ENCODE assay signal across 7 cellular contexts in genomic region chr9:62863329-62863728, GRCh38.
DNase-seq lines count a peak whose midpoint lies in the region; ATAC-seq, FAIRE-seq and TF ChIP-seq lines count a peak whose summit lies in the region.
"Not testable (repeated sequence)": the region's sequence is repeated elsewhere in the genome, so short reads cannot be mapped to it uniquely, and the experiment has no call there.

No MANE protein-coding gene starts in this region.

- not testable (repeated sequence) for H3K27me3 ChIP-seq in HCT116 (ENCODE audit: insufficient read depth, low read length)
- peaks cover 9 to 58% (median 36%) of the 10 kb centered on the region in 4 experiments for H3K27me3 ChIP-seq in H1 (replicated peaks in 1 of 4; ENCODE audit: control insufficient read depth in 3 of 4, extremely low read depth in 1 of 4, insufficient read depth in 3 of 4, low read length in 3 of 4)
- peaks cover 3 to 57% (median 20%) of the 10 kb centered on the region in 7 donors for H3K27me3 ChIP-seq in spleen (replicated peaks in 1 of 7)

- POLR2A ChIA-PET in HCT116 (lab: Charles Lee); H1 (lab: Charles Lee; ENCODE audit: partially characterized antibody): not testable (repeated sequence)

- not testable (repeated sequence) for H3K9me3 ChIP-seq in HCT116 (ENCODE audit: control insufficient read depth in 1 of 2, insufficient read depth in 1 of 2, low read depth in 1 of 2, low read length in 2 of 2); H1 (ENCODE audit: insufficient read depth in 2 of 2, low read depth in 1 of 2, low read length in 1 of 2); spleen

- not testable (repeated sequence) for TF ChIP-seq CTCF in HCT116 (IDR thresholded peaks at IDR 0.05 in 2 of 3, conservative IDR thresholded peaks at IDR 0.05 in 1 of 3; ENCODE audit: borderline replicate concordance in 1 of 3, insufficient read depth in 1 of 3, low read depth in 2 of 3, low read length in 2 of 3); VCaP (conservative IDR thresholded peaks at IDR 0.05); H1 (IDR thresholded peaks at IDR 0.05; ENCODE audit: control extremely low read depth in 1 of 3, insufficient read depth in 1 of 3, low read depth in 1 of 3, low read length in 3 of 3); spleen (IDR thresholded peaks at IDR 0.05 in 8 of 11, conservative IDR thresholded peaks at IDR 0.05 in 3 of 11)

- H3K14ac ChIP-seq in H1 (ENCODE audit: insufficient read length) = not testable (repeated sequence)

- not testable (repeated sequence) for H3K9ac ChIP-seq in HCT116 (ENCODE audit: low read length); H1 (replicated peaks in 1 of 4; ENCODE audit: extremely low read depth in 1 of 4, low read depth in 3 of 4, low read length in 3 of 4)

- not testable (repeated sequence) for DNase-seq in HCT116 (ENCODE audit: low read depth, low spot score); H1 (ENCODE audit: low read depth in 1 of 2, low spot score in 2 of 2)
- peak; percentile 55 for DNase-seq in Right ventricle myocardium superior
- DNase-seq in left colon = peak; percentile 18 to 34
- peak; percentile 86 for DNase-seq in myocyte (ENCODE audit: low read depth)
- DNase-seq in spleen = peak; percentile 72

- H3K4me1 ChIP-seq in HCT116 (ENCODE audit: control insufficient read depth in 1 of 2, insufficient read depth in 2 of 2, low read length in 2 of 2) (peaks cover 5 to 19% of the 10 kb centered on the region in 2 experiments; a peak in 2 of 4 replicates), spleen (peaks cover 0 to 15% (median 11%) of the 10 kb centered on the region in 6 donors)
- not testable (repeated sequence) for H3K4me1 ChIP-seq in H1 (replicated peaks in 1 of 4; ENCODE audit: control insufficient read depth in 3 of 4, insufficient read depth in 4 of 4, low read length in 3 of 4)

- H3K23ac ChIP-seq in H1 (ENCODE audit: insufficient read length) = not testable (repeated sequence)

- H2BK20ac ChIP-seq in H1 (ENCODE audit: low read length) = not testable (repeated sequence)

- not testable (repeated sequence) for H3K4ac ChIP-seq in H1 (replicated peaks; ENCODE audit: insufficient read length, low read depth, low read length)

- H2AFZ ChIP-seq in HCT116 (ENCODE audit: low read depth, low read length, poor library complexity, severe bottlenecking); H1 (ENCODE audit: low read length): not testable (repeated sequence)

- not testable (repeated sequence) for H2BK15ac ChIP-seq in H1 (ENCODE audit: low read length)

- not testable (repeated sequence) for H3K36me3 ChIP-seq in HCT116 (ENCODE audit: control insufficient read depth in 1 of 2, insufficient read depth in 2 of 2, low read length in 2 of 2); H1 (ENCODE audit: control insufficient read depth in 2 of 4, insufficient read depth in 4 of 4, low read length in 3 of 4); spleen

- not testable (repeated sequence) for H4K5ac ChIP-seq in H1 (ENCODE audit: insufficient read length, low read depth, low read length)

- H2AK5ac ChIP-seq in H1 (ENCODE audit: low read depth, low read length) = not testable (repeated sequence)

- H3K4me2 ChIP-seq in HCT116 (ENCODE audit: low read length) (0 out of 2 replicates have a peak overlapping the region, but pooled peaks have one; percentile 22), H1 (ENCODE audit: insufficient read depth in 1 of 2, low read depth in 2 of 2, low read length in 2 of 2) (peak overlapping the region in 1 of 2 experiments; percentile 42; a peak in 1 of 4 replicates)

- CTCF ChIA-PET in HCT116 (lab: Charles Lee); H1 (lab: Charles Lee; ENCODE audit: partially characterized antibody): not testable (repeated sequence)

- not testable (repeated sequence) for H3K79me2 ChIP-seq in HCT116 (ENCODE audit: insufficient read depth, low read length); H1 (ENCODE audit: control insufficient read depth in 1 of 2, insufficient read depth in 2 of 2, low read length in 2 of 2)

- ATAC-seq in HCT116, left colon: not testable (repeated sequence)
- peak; percentile 20 for ATAC-seq in Right ventricle myocardium superior (ENCODE audit: poor library complexity)

- intact Hi-C loops in HCT116 (cut with micrococcal nuclease); Right ventricle myocardium superior (cut with DNase I); left colon (cut with DNase I, micrococcal nuclease); spleen (cut with DNase I; ENCODE audit: low total_unique reads): not testable (repeated sequence)

- not testable (repeated sequence) for H2BK120ac ChIP-seq in H1 (replicated peaks; ENCODE audit: low read depth, low read length)

- WGBS in H1 (ENCODE audit: extremely low coverage in 1 of 2, insufficient coverage in 1 of 2, insufficient read length in 1 of 2, insufficient replicate concordance in 2 of 2, low coverage in 1 of 2, low lambda C conversion rate in 2 of 2, missing lambda C conversion rate in 1 of 2), 2 experiments = 20% methylated on average over 4 of the region's 4 CpGs; no CpG with 5 or more reads in 1 of the 2 experiments
- 47 to 77% (median 70%) methylated on average over 4 of the region's 4 CpGs for WGBS in spleen, 5 donors

- TF ChIP-seq EP300 in H1 (IDR thresholded peaks at IDR 0.05; ENCODE audit: borderline replicate concordance in 1 of 2, low read depth in 2 of 2, low read length in 2 of 2) = not testable (repeated sequence)

- H3K56ac ChIP-seq in H1 (replicated peaks; ENCODE audit: insufficient read length, low read depth, low read length) = not testable (repeated sequence)

- H3K4me3 ChIP-seq in HCT116 (replicated peaks in 1 of 2; ENCODE audit: low read depth in 1 of 2, low read length in 2 of 2); H1 (ENCODE audit: extremely low read depth in 1 of 4, insufficient read depth in 2 of 4, low read depth in 3 of 4, low read length in 4 of 4); spleen: not testable (repeated sequence)

- not testable (repeated sequence) for H3K79me1 ChIP-seq in H1 (ENCODE audit: low read depth, low read length)

- H4K20me1 ChIP-seq in HCT116 (ENCODE audit: insufficient read depth); H1 (replicated peaks in 1 of 2; ENCODE audit: control insufficient read depth in 1 of 2, insufficient read depth in 2 of 2, low read length in 2 of 2): not testable (repeated sequence)

- H3K23me2 ChIP-seq in H1 (ENCODE audit: low read depth, low read length) = not testable (repeated sequence)

- TF ChIP-seq RAD21 in HCT116 (IDR thresholded peaks at IDR 0.05; ENCODE audit: low read depth); H1 (IDR thresholded peaks at IDR 0.05 in 1 of 2, conservative IDR thresholded peaks at IDR 0.05 in 1 of 2; ENCODE audit: low read depth in 2 of 2, low read length in 2 of 2): not testable (repeated sequence)

- RAD21 ChIA-PET in HCT116 (lab: Charles Lee; ENCODE audit: low non-redundant PET in 1 of 2, low total read pairs in 2 of 2, uncharacterized antibody in 2 of 2, unreplicated experiment in 2 of 2) = not testable (repeated sequence)

- H4K8ac ChIP-seq in H1 (ENCODE audit: extremely low read depth, insufficient read depth, low read length) = not testable (repeated sequence)

- not testable (repeated sequence) for H4K91ac ChIP-seq in H1 (replicated peaks; ENCODE audit: insufficient read length, low read length)

- not testable (repeated sequence) for H2BK5ac ChIP-seq in H1 (ENCODE audit: low read depth, low read length)

- FAIRE-seq in H1 (lab: Jason Lieb, UNC) = not testable (repeated sequence)

- not testable (repeated sequence) for TF ChIP-seq POLR2A in HCT116 (IDR thresholded peaks at IDR 0.05; ENCODE audit: borderline replicate concordance, extremely low read depth, insufficient read depth, insufficient read length); H1 (IDR thresholded peaks at IDR 0.05; ENCODE audit: control extremely low read depth in 1 of 2, low read depth in 2 of 2, low read length in 2 of 2); spleen (IDR thresholded peaks at IDR 0.05)

- not testable (repeated sequence) for H3K9me2 ChIP-seq in HCT116 (ENCODE audit: insufficient read depth)

- H3K18ac ChIP-seq in H1 (ENCODE audit: extremely low read depth, low read length) = not testable (repeated sequence)

- not testable (repeated sequence) for H3K27ac ChIP-seq in HCT116 (ENCODE audit: low read depth, low read length); H1 (ENCODE audit: low read depth, low read length); spleen
- H3K27ac ChIP-seq in VCaP = peak overlapping the region; percentile 70

- not testable (repeated sequence) for BruUV-seq in HCT116 (replicated peaks; lab: Mats Ljungman, UMichigan)

- H2BK12ac ChIP-seq in H1 (ENCODE audit: low read depth, low read length) = not testable (repeated sequence)

TF ChIP-seq in H1, 55 proteins besides CTCF, POLR2A, EP300 and RAD21:
- TF ChIP-seq EZH2 (IDR thresholded peaks at IDR 0.05; ENCODE audit: low read depth, low read length, severe bottlenecking) = peak; percentile 26
